2 cellular contexts compared by ENCODE assay signal in genomic region chr7:77765906-77766800, GRCh38.
TF ChIP-seq lines count a peak whose summit lies in the region.

No MANE protein-coding gene starts in this region.

TF ChIP-seq in A549, 52 proteins besides CTCF, POLR2A, EP300 and RAD21 (continued from another document):
- TF ChIP-seq, protein P1, sequence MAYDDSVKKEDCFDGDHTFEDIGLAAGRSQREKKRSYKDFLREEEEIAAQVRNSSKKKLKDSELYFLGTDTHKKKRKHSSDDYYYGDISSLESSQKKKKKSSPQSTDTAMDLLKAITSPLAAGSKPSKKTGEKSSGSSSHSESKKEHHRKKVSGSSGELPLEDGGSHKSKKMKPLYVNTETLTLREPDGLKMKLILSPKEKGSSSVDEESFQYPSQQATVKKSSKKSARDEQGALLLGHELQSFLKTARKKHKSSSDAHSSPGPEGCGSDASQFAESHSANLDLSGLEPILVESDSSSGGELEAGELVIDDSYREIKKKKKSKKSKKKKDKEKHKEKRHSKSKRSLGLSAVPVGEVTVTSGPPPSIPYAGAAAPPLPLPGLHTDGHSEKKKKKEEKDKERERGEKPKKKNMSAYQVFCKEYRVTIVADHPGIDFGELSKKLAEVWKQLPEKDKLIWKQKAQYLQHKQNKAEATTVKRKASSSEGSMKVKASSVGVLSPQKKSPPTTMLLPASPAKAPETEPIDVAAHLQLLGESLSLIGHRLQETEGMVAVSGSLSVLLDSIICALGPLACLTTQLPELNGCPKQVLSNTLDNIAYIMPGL (CRISPR knock-in tag; IDR thresholded peaks at IDR 0.05; ENCODE audit: borderline replicate concordance) = no peak
- TF ChIP-seq NR3C1 (IDR thresholded peaks at IDR 0.05) = no peak

TF ChIP-seq in liver, 16 proteins besides CTCF, POLR2A, EP300 and RAD21 (continued from another document):
- peak; percentile 30 for TF ChIP-seq REST (IDR thresholded peaks at IDR 0.05)
